ENCODE assay signal across 8 cellular contexts in the genomic region with DNA sequence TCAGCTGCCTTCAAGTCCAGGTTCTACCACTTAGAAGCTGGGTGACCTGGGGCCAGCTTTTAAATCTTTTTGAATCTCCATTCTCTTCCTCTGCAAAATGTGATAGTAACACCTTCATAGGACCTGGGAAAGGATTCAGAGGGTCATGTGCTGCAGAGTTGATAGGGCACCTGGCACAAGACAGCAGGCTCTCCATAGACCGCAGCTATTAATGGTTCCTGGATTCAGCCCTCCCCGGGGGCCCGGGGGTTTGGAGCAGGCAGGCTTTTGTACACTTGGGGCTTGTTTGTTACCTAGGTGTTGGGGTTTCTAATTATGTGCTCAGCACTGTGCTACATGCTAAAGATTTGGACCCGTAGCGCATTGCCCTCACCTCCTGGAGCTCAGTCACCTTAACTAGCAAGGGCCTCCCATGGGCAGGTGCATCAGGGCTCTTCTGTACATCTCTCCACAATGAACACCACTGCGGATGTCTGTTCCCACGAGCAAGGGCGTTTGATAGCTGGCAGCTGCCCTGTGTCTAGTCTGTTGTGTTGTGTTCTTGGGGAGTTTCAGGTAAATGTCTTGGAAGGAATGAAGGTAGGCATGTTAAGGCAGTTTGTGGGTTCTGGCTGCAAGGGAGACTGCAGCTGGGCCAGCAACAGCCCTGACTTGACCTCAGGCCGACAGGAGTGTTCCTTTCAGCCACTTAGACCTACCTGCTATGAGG. TPM values are rescaled to one million over a fixed set of nuclear protein-coding genes. Genes with fewer than 3 reads are reported as not detected.
A peak's percentile ranks its signal among the peaks of the same experiment; 100 is the strongest.
DNase-seq lines count a peak whose midpoint lies in the region; ATAC-seq, FAIRE-seq and TF ChIP-seq lines count a peak whose summit lies in the region.

No MANE protein-coding gene starts in this region.

- intact Hi-C loops in HCT116 (cut with micrococcal nuclease) (no loop called here), Right ventricle myocardium superior (cut with DNase I) (no loop called here), psoas muscle (cut with DNase I) (no loop called here)

- no peaks in the 10 kb centered on the region; a peak in 2 of 4 replicates for H3K36me3 ChIP-seq in HCT116 (ENCODE audit: control insufficient read depth in 1 of 2, insufficient read depth in 2 of 2, low read length in 2 of 2)
- H3K36me3 ChIP-seq in psoas muscle (ENCODE audit: insufficient read depth in 1 of 2, low read depth in 1 of 2) = no peaks in the 10 kb centered on the region

- H3K9ac ChIP-seq in HCT116 (ENCODE audit: low read length) = no peak overlapping the region

- POLR2A ChIA-PET in HCT116 (lab: Charles Lee) = interaction anchor here (1.3 kb wide), 1 partner anchor 33 kb away, joined by 4 read pairs; no protein-coding TSS in a partner anchor

- H3K27ac Mint-ChIP-seq in T-helper 2 cell treated with Interferon-gamma antibody and Interleukin-4, amounts not matched to agents 5 μg/mL and 100 μg/mL, for 36 hours = peak overlapping the region; percentile 83

- TF ChIP-seq CTCF in HCT116 (IDR thresholded peaks at IDR 0.05 in 2 of 3, conservative IDR thresholded peaks at IDR 0.05 in 1 of 3; ENCODE audit: borderline replicate concordance in 1 of 3, insufficient read depth in 1 of 3, low read depth in 2 of 3, low read length in 2 of 3) (no peak), psoas muscle (IDR thresholded peaks at IDR 0.05) (no peak)

- no peak overlapping the region for H2AFZ ChIP-seq in HCT116 (ENCODE audit: low read depth, low read length, poor library complexity, severe bottlenecking)

- H3K4me1 ChIP-seq in HCT116 (ENCODE audit: control insufficient read depth in 1 of 2, insufficient read depth in 2 of 2, low read length in 2 of 2) (peaks cover 17 to 44% of the 10 kb centered on the region in 2 experiments), psoas muscle (peaks cover 100% of the 10 kb centered on the region)

- peaks cover 81% of the 10 kb centered on the region for H3K4me1 Mint-ChIP-seq in T-helper 2 cell treated with Interferon-gamma antibody and Interleukin-4, amounts not matched to agents 5 μg/mL and 100 μg/mL, for 36 hours (ENCODE audit: low read depth)

- DNase-seq in HCT116 (ENCODE audit: low read depth, low spot score) (no peak), Right ventricle myocardium superior (no peak), psoas muscle (no peak), GM19239 (ENCODE audit: insufficient read length, low spot score) (no peak), NCI-H446 (lab: John Stamatoyannopoulos, UW) (no peak)
- no peak for DNase-seq in T-helper 2 cell treated with Interferon-gamma antibody and Interleukin-4, amounts not matched to agents 5 μg/mL and 100 μg/mL, for 36 hours (ENCODE audit: low spot score)

- H3K9me2 ChIP-seq in HCT116 (ENCODE audit: insufficient read depth) = no peaks in the 10 kb centered on the region

- RAD21 ChIA-PET in HCT116 (lab: Charles Lee; ENCODE audit: low non-redundant PET in 1 of 2, low total read pairs in 2 of 2, uncharacterized antibody in 2 of 2, unreplicated experiment in 2 of 2) = no interaction called here

- H3K9me3 ChIP-seq in HCT116 (ENCODE audit: control insufficient read depth in 1 of 2, insufficient read depth in 1 of 2, low read depth in 1 of 2, low read length in 2 of 2) (no peaks in the 10 kb centered on the region), psoas muscle (no peaks in the 10 kb centered on the region)

- no peaks in the 10 kb centered on the region for H3K9me3 Mint-ChIP-seq in T-helper 2 cell treated with Interferon-gamma antibody and Interleukin-4, amounts not matched to agents 5 μg/mL and 100 μg/mL, for 36 hours

- peaks cover 23% of the 10 kb centered on the region for H3K36me3 Mint-ChIP-seq in T-helper 2 cell treated with Interferon-gamma antibody and Interleukin-4, amounts not matched to agents 5 μg/mL and 100 μg/mL, for 36 hours (ENCODE audit: low read depth)

- peaks cover 64% of the 10 kb centered on the region for H4K20me1 ChIP-seq in HCT116 (ENCODE audit: insufficient read depth)

- H3K27me3 ChIP-seq in HCT116 (ENCODE audit: insufficient read depth, low read length) = no peaks in the 10 kb centered on the region
- no peaks in the 10 kb centered on the region for H3K27me3 ChIP-seq in psoas muscle (ENCODE audit: insufficient read depth in 3 of 3, low read length in 2 of 3)

- no peak overlapping the region for H3K4me2 ChIP-seq in HCT116 (ENCODE audit: low read length)

- TF ChIP-seq POLR2A in HCT116 (IDR thresholded peaks at IDR 0.05; ENCODE audit: borderline replicate concordance, extremely low read depth, insufficient read depth, insufficient read length) = no peak

- H3K4me3 ChIP-seq in HCT116 (replicated peaks in 1 of 2; ENCODE audit: low read depth in 1 of 2, low read length in 2 of 2) (no peak overlapping the region), psoas muscle (peak overlapping the region; percentile 31)

- WGBS in psoas muscle, 3 donors = 23 to 30% (median 26%) methylated on average over 9 of the region's 9 CpGs

- ATAC-seq in HCT116 (no peak), Right ventricle myocardium superior (ENCODE audit: poor library complexity) (peak; percentile 45), psoas muscle (no peak), GM18909 (IDR thresholded peaks at IDR 0.05; ENCODE audit: poor library complexity, unreplicated experiment) (no peak), GM21737 (IDR thresholded peaks at IDR 0.05; ENCODE audit: unreplicated experiment) (no peak)

- BruUV-seq in HCT116 (replicated peaks; lab: Mats Ljungman, UMichigan) = no TSS peak

- H3K27ac ChIP-seq in HCT116 (ENCODE audit: low read depth, low read length) (peak overlapping the region; percentile 9; the same call in 1 of the 2 replicates), psoas muscle (peak overlapping the region; percentile 90)

- CTCF ChIA-PET in HCT116 (lab: Charles Lee) = no interaction called here

- H3K27me3 Mint-ChIP-seq in T-helper 2 cell treated with Interferon-gamma antibody and Interleukin-4, amounts not matched to agents 5 μg/mL and 100 μg/mL, for 36 hours (ENCODE audit: low read depth) = no peaks in the 10 kb centered on the region

- H3K79me2 ChIP-seq in HCT116 (ENCODE audit: insufficient read depth, low read length) = peaks cover 99% of the 10 kb centered on the region

- no peak for TF ChIP-seq RAD21 in HCT116 (IDR thresholded peaks at IDR 0.05; ENCODE audit: low read depth)

- H3K4me3 Mint-ChIP-seq in T-helper 2 cell treated with Interferon-gamma antibody and Interleukin-4, amounts not matched to agents 5 μg/mL and 100 μg/mL, for 36 hours = peak overlapping the region; percentile 82

- FAIRE-seq in GM19239 (lab: Jason Lieb, UNC) = no peak

TF ChIP-seq in HCT116, 20 proteins besides CTCF, POLR2A, EP300 and RAD21:
- TF ChIP-seq YY1 (IDR thresholded peaks at IDR 0.05; ENCODE audit: extremely low read depth, insufficient replicate concordance, low read depth, low read length) = no peak
TF ChIP-seq in HCT116: peak in this region for 0.

RNA-seq across cellular contexts. Expression of gene PRRC2B, which starts 12.1 kb away (rescaled TPM):
- total RNA-seq in HCT116 (2021; ENCODE audit: unreplicated experiment) (170 TPM), Right ventricle myocardium superior (124 TPM), psoas muscle (100 to 1,000 TPM in 1 of 4 donors, 10 to 100 TPM in 3; 63.6 to 114 (median 78.7) TPM)
- 59.0 and 60.8 TPM in 2 replicates for polyA plus RNA-seq in HCT116 (2012)
- 10 to 100 TPM; 22.7 to 42.1 (median 27.5) TPM for polyA plus RNA-seq in psoas muscle
